Comparison of ENCODE assay signal across 22 cellular contexts in genomic region chr4:1841886-1842210, GRCh38. TPM values are rescaled to one million over a fixed set of nuclear protein-coding genes. Genes with fewer than 3 reads are reported as not detected.
"Had no signal": no experiment of that assay in that cellular context is flagged by ENCODE, and none has a peak within 500 bp of the region (broad histone marks: within the 10 kb centered on the region; RNA-seq: fewer than 3 reads in every experiment).

No MANE protein-coding gene starts in this region.

- H3K4me3 Mint-ChIP-seq: activated naive CD4-positive, alpha-beta T cell treated with anti-CD3 and anti-CD28 coated beads, Interleukin-2, amount 50 U/mL, for 24 hours; activated T-helper 1 cell treated with anti-CD3 and anti-CD28 coated beads, Interleukin-12 subunit alpha, Interleukin-12 subunit beta, Interleukin-2, Interleukin-4 antibody, amounts not matched to agents 30 ng/mL and 10 ng/mL and 1 ng/mL, durations not matched to agents 14 hours and 24 hours and 36 hours; naive thymus-derived CD8-positive, alpha-beta T cell; stimulated activated naive CD8-positive, alpha-beta T cell treated with anti-CD3 and anti-CD28 coated beads, Interleukin-15, Interleukin-2, amounts not matched to agents 100 ng/mL and 50 ng/mL, for 24 hours; T-cell; WTC11 had no signal

- ATAC-seq: body of pancreas; foreskin keratinocyte; naive thymus-derived CD8-positive, alpha-beta T cell; T-cell had no signal

- H3K27me3 Mint-ChIP-seq: activated naive CD4-positive, alpha-beta T cell treated with anti-CD3 and anti-CD28 coated beads, Interleukin-2, amount 50 U/mL, for 24 hours; naive thymus-derived CD8-positive, alpha-beta T cell; stimulated activated naive CD8-positive, alpha-beta T cell treated with anti-CD3 and anti-CD28 coated beads, Interleukin-15, Interleukin-2, amounts not matched to agents 100 ng/mL and 50 ng/mL, for 24 hours; T-cell had no signal

- H3K27ac Mint-ChIP-seq: activated naive CD4-positive, alpha-beta T cell treated with anti-CD3 and anti-CD28 coated beads, Interleukin-2, amount 50 U/mL, for 24 hours; T-cell; WTC11 had no signal

- H3K27ac ChIP-seq: body of pancreas, cardiac muscle cell, foreskin keratinocyte, lower lobe of right lung, ovary, prostate gland, uterus had no signal

- H3K4me1 Mint-ChIP-seq: WTC11 had no signal

- H3K9me3 Mint-ChIP-seq: activated naive CD4-positive, alpha-beta T cell treated with anti-CD3 and anti-CD28 coated beads, Interleukin-2, amount 50 U/mL, for 24 hours; activated T-helper 1 cell treated with anti-CD3 and anti-CD28 coated beads, Interleukin-12 subunit alpha, Interleukin-12 subunit beta, Interleukin-2, Interleukin-4 antibody, amounts not matched to agents 30 ng/mL and 10 ng/mL and 1 ng/mL, durations not matched to agents 14 hours and 24 hours and 36 hours; naive thymus-derived CD8-positive, alpha-beta T cell; stimulated activated naive CD8-positive, alpha-beta T cell treated with anti-CD3 and anti-CD28 coated beads, Interleukin-15, Interleukin-2, amounts not matched to agents 100 ng/mL and 50 ng/mL, for 24 hours; T-cell; WTC11 had no signal

- H3K27me3 ChIP-seq: body of pancreas, cardiac muscle cell, foreskin keratinocyte, ovary, uterus had no signal

- H3K4me3 ChIP-seq: body of pancreas, cardiac muscle cell, lower lobe of right lung, ovary, prostate gland, uterus had no signal

- DNase-seq: activated CD4-positive, alpha-beta T cell treated with anti-CD3 and anti-CD28 coated beads, Interleukin-2, amount 50 U/mL, for 48 hours; activated gamma-delta T cell; anterior cingulate cortex; body of pancreas; dermis blood vessel endothelial cell; effector CD8-positive, alpha-beta T cell; foreskin keratinocyte; kidney; lower lobe of right lung; naive thymus-derived CD8-positive, alpha-beta T cell; ovary; stimulated activated CD4-positive, alpha-beta T cell treated with anti-CD3 and anti-CD28 coated beads, Interleukin-4, amount 100 ng/mL, for 24 hours; T-cell; T-helper 9 cell; trophoblast cell; uterus had no signal

- H3K9me3 ChIP-seq: body of pancreas, lower lobe of right lung, ovary, prostate gland, uterus had no signal

- H3K4me1 ChIP-seq: body of pancreas, foreskin keratinocyte, prostate gland, uterus had no signal

- H3K36me3 ChIP-seq: ovary, prostate gland, uterus had no signal

RNA-seq across cellular contexts. Expression of gene FGFR3, which starts 48.8 kb away (rescaled TPM):
- total RNA-seq: naive thymus-derived CD8-positive, alpha-beta T cell had no signal
